In the genomic region with DNA sequence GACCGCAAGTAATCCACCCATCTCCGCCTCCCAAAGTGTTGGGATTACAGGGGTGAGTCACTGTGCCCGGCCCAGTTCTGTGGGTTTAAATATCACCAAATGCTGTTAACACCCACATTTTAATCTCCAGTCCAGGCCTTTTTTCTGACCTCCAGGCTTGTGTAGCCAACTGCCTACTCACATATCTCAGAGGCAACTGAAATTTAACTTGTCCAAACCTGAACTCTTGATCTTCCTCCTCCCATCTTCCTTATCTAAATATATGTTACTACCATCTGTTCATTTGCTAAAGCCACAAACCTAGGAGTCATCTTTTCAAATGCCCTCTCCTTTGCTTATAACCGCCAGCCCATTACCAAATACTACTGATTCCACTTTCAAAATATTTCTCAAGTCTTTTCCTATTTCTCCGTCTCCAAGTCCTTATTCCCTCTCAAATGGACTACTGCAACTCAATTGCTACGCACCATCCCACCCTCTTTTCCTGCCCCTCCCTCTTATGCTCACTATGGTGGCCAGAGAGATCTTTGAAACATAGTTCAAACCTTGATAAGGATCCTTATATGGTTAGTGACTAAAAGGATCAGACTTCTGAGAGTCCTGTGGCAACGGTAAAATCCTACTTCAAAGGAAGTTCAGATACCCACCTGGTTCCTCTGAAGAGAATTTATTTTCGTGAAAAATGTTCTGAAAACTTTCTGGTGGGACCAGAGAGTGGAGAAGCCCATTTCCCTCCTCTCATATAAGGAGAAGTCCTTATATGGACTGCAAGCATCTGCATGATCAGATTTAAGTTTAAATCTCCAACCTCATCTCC, we compare ENCODE assay signal across 2 cellular contexts.
A peak's percentile ranks its signal among the peaks of the same experiment; 100 is the strongest.
TF ChIP-seq lines count a peak whose summit lies in the region.

No MANE protein-coding gene starts in this region.

TF ChIP-seq in HEK293, 187 proteins besides CTCF, POLR2A, EP300 and RAD21 (continued from another document):
- TF ChIP-seq, protein P1, sequence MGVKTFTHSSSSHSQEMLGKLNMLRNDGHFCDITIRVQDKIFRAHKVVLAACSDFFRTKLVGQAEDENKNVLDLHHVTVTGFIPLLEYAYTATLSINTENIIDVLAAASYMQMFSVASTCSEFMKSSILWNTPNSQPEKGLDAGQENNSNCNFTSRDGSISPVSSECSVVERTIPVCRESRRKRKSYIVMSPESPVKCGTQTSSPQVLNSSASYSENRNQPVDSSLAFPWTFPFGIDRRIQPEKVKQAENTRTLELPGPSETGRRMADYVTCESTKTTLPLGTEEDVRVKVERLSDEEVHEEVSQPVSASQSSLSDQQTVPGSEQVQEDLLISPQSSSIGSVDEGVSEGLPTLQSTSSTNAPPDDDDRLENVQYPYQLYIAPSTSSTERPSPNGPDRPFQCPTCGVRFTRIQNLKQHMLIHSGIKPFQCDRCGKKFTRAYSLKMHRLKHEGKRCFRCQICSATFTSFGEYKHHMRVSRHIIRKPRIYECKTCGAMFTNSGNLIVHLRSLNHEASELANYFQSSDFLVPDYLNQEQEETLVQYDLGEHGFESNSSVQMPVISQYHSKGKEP (tag by site-specific recombination; IDR thresholded peaks at IDR 0.05), result no peak
- TF ChIP-seq ZNF202 (tag by site-specific recombination; IDR thresholded peaks at IDR 0.05; ENCODE audit: borderline replicate concordance) (no peak), ZFP41 (tag by site-specific recombination; IDR thresholded peaks at IDR 0.05; ENCODE audit: borderline replicate concordance) (no peak), ZNF555 (tag by site-specific recombination; conservative IDR thresholded peaks at IDR 0.05) (no peak), ZBTB17 (tag by site-specific recombination; IDR thresholded peaks at IDR 0.05) (peak; percentile 28; the same call in 1 of the 2 replicates), EGR2 (tag by site-specific recombination; IDR thresholded peaks at IDR 0.05; ENCODE audit: low read depth) (peak; percentile 88), ZNF510 (tag by site-specific recombination; IDR thresholded peaks at IDR 0.05; ENCODE audit: insufficient replicate concordance) (no peak), KLF1 (tag by site-specific recombination; IDR thresholded peaks at IDR 0.05) (0 out of 2 replicates have a peak, but pooled peaks have one; percentile 42), ZFHX2 (tag by site-specific recombination; conservative IDR thresholded peaks at IDR 0.05) (peak; percentile 73), ZNF37A (tag by site-specific recombination; IDR thresholded peaks at IDR 0.05) (no peak), ZNF777 (tag by site-specific recombination; IDR thresholded peaks at IDR 0.05; ENCODE audit: borderline replicate concordance) (no peak)
TF ChIP-seq in HEK293: peak in this region for 4.

TF ChIP-seq in K562, 482 proteins besides CTCF, POLR2A, EP300 and RAD21 (continued from another document and continues in another):
- TF ChIP-seq, protein P2, sequence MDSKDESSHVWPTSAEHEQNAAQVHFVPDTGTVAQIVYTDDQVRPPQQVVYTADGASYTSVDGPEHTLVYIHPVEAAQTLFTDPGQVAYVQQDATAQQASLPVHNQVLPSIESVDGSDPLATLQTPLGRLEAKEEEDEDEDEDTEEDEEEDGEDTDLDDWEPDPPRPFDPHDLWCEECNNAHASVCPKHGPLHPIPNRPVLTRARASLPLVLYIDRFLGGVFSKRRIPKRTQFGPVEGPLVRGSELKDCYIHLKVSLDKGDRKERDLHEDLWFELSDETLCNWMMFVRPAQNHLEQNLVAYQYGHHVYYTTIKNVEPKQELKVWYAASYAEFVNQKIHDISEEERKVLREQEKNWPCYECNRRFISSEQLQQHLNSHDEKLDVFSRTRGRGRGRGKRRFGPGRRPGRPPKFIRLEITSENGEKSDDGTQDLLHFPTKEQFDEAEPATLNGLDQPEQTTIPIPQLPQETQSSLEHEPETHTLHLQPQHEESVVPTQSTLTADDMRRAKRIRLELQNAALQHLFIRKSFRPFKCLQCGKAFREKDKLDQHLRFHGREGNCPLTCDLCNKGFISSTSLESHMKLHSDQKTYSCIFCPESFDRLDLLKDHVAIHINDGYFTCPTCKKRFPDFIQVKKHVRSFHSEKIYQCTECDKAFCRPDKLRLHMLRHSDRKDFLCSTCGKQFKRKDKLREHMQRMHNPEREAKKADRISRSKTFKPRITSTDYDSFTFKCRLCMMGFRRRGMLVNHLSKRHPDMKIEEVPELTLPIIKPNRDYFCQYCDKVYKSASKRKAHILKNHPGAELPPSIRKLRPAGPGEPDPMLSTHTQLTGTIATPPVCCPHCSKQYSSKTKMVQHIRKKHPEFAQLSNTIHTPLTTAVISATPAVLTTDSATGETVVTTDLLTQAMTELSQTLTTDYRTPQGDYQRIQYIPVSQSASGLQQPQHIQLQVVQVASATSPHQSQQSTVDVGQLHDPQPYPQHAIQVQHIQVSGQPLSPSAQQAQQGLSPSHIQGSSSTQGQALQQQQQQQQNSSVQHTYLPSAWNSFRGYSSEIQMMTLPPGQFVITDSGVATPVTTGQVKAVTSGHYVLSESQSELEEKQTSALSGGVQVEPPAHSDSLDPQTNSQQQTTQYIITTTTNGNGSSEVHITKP (IDR thresholded peaks at IDR 0.05; ENCODE audit: partially characterized antibody), result peak; percentile 80
- TF ChIP-seq CBFA2T2 (conservative IDR thresholded peaks at IDR 0.05) (peak; percentile 97), EWSR1 (IDR thresholded peaks at IDR 0.05; ENCODE audit: borderline replicate concordance, low read depth, partially characterized antibody) (no peak), XRCC3 (IDR thresholded peaks at IDR 0.05) (no peak), STAG1 (CRISPR knock-in tag; IDR thresholded peaks at IDR 0.05; ENCODE audit: borderline replicate concordance) (no peak), CBX2 (IDR thresholded peaks at IDR 0.05; ENCODE audit: insufficient read depth, low read length, poor library complexity, severe bottlenecking) (no peak), SP1 (CRISPR knock-in tag; IDR thresholded peaks at IDR 0.05) (peak; percentile 45), ZFX (CRISPR knock-in tag; IDR thresholded peaks at IDR 0.05) (peak; percentile 28; the same call in 1 of the 2 replicates), ELF2 (CRISPR knock-in tag; IDR thresholded peaks at IDR 0.05) (no peak), SRF (CRISPR knock-in tag; IDR thresholded peaks at IDR 0.05) (peak; percentile 66 to 92; a peak in 3 of 4 replicates)
- TF ChIP-seq, protein P3, sequence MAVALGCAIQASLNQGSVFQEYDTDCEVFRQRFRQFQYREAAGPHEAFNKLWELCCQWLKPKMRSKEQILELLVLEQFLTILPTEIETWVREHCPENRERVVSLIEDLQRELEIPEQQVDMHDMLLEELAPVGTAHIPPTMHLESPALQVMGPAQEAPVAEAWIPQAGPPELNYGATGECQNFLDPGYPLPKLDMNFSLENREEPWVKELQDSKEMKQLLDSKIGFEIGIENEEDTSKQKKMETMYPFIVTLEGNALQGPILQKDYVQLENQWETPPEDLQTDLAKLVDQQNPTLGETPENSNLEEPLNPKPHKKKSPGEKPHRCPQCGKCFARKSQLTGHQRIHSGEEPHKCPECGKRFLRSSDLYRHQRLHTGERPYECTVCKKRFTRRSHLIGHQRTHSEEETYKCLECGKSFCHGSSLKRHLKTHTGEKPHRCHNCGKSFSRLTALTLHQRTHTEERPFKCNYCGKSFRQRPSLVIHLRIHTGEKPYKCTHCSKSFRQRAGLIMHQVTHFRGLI (CRISPR knock-in tag; IDR thresholded peaks at IDR 0.05), result no peak
- TF ChIP-seq, protein P4, sequence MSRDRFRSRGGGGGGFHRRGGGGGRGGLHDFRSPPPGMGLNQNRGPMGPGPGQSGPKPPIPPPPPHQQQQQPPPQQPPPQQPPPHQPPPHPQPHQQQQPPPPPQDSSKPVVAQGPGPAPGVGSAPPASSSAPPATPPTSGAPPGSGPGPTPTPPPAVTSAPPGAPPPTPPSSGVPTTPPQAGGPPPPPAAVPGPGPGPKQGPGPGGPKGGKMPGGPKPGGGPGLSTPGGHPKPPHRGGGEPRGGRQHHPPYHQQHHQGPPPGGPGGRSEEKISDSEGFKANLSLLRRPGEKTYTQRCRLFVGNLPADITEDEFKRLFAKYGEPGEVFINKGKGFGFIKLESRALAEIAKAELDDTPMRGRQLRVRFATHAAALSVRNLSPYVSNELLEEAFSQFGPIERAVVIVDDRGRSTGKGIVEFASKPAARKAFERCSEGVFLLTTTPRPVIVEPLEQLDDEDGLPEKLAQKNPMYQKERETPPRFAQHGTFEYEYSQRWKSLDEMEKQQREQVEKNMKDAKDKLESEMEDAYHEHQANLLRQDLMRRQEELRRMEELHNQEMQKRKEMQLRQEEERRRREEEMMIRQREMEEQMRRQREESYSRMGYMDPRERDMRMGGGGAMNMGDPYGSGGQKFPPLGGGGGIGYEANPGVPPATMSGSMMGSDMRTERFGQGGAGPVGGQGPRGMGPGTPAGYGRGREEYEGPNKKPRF (IDR thresholded peaks at IDR 0.05; ENCODE audit: low read depth, low read length), result no peak
- TF ChIP-seq, protein P5, sequence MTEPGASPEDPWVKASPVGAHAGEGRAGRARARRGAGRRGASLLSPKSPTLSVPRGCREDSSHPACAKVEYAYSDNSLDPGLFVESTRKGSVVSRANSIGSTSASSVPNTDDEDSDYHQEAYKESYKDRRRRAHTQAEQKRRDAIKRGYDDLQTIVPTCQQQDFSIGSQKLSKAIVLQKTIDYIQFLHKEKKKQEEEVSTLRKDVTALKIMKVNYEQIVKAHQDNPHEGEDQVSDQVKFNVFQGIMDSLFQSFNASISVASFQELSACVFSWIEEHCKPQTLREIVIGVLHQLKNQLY (CRISPR knock-in tag; conservative IDR thresholded peaks at IDR 0.05), result no peak
- TF ChIP-seq, protein P6, sequence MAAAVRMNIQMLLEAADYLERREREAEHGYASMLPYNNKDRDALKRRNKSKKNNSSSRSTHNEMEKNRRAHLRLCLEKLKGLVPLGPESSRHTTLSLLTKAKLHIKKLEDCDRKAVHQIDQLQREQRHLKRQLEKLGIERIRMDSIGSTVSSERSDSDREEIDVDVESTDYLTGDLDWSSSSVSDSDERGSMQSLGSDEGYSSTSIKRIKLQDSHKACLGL (CRISPR knock-in tag; IDR thresholded peaks at IDR 0.05; ENCODE audit: borderline replicate concordance, poor library complexity, severe bottlenecking), result no peak
- TF ChIP-seq, protein P7, sequence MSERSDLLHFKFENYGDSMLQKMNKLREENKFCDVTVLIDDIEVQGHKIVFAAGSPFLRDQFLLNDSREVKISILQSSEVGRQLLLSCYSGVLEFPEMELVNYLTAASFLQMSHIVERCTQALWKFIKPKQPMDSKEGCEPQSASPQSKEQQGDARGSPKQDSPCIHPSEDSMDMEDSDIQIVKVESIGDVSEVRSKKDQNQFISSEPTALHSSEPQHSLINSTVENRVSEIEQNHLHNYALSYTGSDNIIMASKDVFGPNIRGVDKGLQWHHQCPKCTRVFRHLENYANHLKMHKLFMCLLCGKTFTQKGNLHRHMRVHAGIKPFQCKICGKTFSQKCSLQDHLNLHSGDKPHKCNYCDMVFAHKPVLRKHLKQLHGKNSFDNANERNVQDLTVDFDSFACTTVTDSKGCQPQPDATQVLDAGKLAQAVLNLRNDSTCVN (CRISPR knock-in tag; IDR thresholded peaks at IDR 0.05), result no peak
- TF ChIP-seq, protein P8, sequence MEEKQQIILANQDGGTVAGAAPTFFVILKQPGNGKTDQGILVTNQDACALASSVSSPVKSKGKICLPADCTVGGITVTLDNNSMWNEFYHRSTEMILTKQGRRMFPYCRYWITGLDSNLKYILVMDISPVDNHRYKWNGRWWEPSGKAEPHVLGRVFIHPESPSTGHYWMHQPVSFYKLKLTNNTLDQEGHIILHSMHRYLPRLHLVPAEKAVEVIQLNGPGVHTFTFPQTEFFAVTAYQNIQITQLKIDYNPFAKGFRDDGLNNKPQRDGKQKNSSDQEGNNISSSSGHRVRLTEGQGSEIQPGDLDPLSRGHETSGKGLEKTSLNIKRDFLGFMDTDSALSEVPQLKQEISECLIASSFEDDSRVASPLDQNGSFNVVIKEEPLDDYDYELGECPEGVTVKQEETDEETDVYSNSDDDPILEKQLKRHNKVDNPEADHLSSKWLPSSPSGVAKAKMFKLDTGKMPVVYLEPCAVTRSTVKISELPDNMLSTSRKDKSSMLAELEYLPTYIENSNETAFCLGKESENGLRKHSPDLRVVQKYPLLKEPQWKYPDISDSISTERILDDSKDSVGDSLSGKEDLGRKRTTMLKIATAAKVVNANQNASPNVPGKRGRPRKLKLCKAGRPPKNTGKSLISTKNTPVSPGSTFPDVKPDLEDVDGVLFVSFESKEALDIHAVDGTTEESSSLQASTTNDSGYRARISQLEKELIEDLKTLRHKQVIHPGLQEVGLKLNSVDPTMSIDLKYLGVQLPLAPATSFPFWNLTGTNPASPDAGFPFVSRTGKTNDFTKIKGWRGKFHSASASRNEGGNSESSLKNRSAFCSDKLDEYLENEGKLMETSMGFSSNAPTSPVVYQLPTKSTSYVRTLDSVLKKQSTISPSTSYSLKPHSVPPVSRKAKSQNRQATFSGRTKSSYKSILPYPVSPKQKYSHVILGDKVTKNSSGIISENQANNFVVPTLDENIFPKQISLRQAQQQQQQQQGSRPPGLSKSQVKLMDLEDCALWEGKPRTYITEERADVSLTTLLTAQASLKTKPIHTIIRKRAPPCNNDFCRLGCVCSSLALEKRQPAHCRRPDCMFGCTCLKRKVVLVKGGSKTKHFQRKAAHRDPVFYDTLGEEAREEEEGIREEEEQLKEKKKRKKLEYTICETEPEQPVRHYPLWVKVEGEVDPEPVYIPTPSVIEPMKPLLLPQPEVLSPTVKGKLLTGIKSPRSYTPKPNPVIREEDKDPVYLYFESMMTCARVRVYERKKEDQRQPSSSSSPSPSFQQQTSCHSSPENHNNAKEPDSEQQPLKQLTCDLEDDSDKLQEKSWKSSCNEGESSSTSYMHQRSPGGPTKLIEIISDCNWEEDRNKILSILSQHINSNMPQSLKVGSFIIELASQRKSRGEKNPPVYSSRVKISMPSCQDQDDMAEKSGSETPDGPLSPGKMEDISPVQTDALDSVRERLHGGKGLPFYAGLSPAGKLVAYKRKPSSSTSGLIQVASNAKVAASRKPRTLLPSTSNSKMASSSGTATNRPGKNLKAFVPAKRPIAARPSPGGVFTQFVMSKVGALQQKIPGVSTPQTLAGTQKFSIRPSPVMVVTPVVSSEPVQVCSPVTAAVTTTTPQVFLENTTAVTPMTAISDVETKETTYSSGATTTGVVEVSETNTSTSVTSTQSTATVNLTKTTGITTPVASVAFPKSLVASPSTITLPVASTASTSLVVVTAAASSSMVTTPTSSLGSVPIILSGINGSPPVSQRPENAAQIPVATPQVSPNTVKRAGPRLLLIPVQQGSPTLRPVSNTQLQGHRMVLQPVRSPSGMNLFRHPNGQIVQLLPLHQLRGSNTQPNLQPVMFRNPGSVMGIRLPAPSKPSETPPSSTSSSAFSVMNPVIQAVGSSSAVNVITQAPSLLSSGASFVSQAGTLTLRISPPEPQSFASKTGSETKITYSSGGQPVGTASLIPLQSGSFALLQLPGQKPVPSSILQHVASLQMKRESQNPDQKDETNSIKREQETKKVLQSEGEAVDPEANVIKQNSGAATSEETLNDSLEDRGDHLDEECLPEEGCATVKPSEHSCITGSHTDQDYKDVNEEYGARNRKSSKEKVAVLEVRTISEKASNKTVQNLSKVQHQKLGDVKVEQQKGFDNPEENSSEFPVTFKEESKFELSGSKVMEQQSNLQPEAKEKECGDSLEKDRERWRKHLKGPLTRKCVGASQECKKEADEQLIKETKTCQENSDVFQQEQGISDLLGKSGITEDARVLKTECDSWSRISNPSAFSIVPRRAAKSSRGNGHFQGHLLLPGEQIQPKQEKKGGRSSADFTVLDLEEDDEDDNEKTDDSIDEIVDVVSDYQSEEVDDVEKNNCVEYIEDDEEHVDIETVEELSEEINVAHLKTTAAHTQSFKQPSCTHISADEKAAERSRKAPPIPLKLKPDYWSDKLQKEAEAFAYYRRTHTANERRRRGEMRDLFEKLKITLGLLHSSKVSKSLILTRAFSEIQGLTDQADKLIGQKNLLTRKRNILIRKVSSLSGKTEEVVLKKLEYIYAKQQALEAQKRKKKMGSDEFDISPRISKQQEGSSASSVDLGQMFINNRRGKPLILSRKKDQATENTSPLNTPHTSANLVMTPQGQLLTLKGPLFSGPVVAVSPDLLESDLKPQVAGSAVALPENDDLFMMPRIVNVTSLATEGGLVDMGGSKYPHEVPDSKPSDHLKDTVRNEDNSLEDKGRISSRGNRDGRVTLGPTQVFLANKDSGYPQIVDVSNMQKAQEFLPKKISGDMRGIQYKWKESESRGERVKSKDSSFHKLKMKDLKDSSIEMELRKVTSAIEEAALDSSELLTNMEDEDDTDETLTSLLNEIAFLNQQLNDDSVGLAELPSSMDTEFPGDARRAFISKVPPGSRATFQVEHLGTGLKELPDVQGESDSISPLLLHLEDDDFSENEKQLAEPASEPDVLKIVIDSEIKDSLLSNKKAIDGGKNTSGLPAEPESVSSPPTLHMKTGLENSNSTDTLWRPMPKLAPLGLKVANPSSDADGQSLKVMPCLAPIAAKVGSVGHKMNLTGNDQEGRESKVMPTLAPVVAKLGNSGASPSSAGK (IDR thresholded peaks at IDR 0.05), result 0 out of 2 replicates have a peak, but pooled peaks have one; percentile 3
